In genomic region chr1:53128401-53128800, GRCh38 we compare ENCODE assay signal across 22 cellular contexts. TPM values are rescaled to one million over a fixed set of nuclear protein-coding genes. Genes with fewer than 3 reads are reported as not detected.
A peak's percentile ranks its signal among the peaks of the same experiment; 100 is the strongest.
DNase-seq lines count a peak whose midpoint lies in the region; ATAC-seq lines count a peak whose summit lies in the region.
"Had no signal": no experiment of that assay in that cellular context is flagged by ENCODE, and none has a peak within 500 bp of the region (broad histone marks: within the 10 kb centered on the region; RNA-seq: fewer than 3 reads in every experiment).

No MANE protein-coding gene starts in this region.

- intact Hi-C loops in sciatic nerve (cut with DNase I) = no loop called here

- DNase-seq in activated effector memory CD4-positive, alpha-beta T cell treated with anti-CD3 and anti-CD28 coated beads, Interleukin-2, amount 50 U/mL, for 16 hours = peak; percentile 5
- no peak for DNase-seq in activated effector memory CD4-positive, alpha-beta T cell treated with Interleukin-2 at 50 U/mL for 16 hours
- no peak for DNase-seq in effector memory CD8-positive, alpha-beta T cell
- DNase-seq in sciatic nerve (ENCODE audit: low spot score) (peak; percentile 14), AML-193 (lab: John Stamatoyannopoulos, UW) (no peak), G401 (ENCODE audit: low spot score) (no peak), EL (no peak)
- DNase-seq: 8988T, ACHN, DMS153, DND-41, Kasumi-1, NCI-H1092 treated with DMSO at 0.1 percent for 48 hours, NCI-H1436, NCI-H2029, NCI-H510A, SHP77 had no signal

- no peak for ATAC-seq in effector memory CD8-positive, alpha-beta T cell (replicated peaks)
- ATAC-seq in sciatic nerve = no peak
- ATAC-seq in HG02981 (IDR thresholded peaks at IDR 0.05; ENCODE audit: unreplicated experiment) = no peak
- ATAC-seq: HCT116 had no signal

- H3K4me3 Mint-ChIP-seq in effector memory CD8-positive, alpha-beta T cell = peak overlapping the region in 1 of 2 donors; percentile 70

- peaks cover 31 to 53% of the 10 kb centered on the region in 2 donors for H3K4me1 Mint-ChIP-seq in effector memory CD8-positive, alpha-beta T cell (ENCODE audit: low read depth in 2 of 2)

- in situ Hi-C loops in G401 (cut with HindIII; ENCODE audit: low sequenced_read_pairs) = no loop called here

- no peaks in the 10 kb centered on the region for H3K27me3 Mint-ChIP-seq in effector memory CD8-positive, alpha-beta T cell

- H3K36me3 Mint-ChIP-seq in effector memory CD8-positive, alpha-beta T cell (ENCODE audit: insufficient read depth) = no peaks in the 10 kb centered on the region

- peak overlapping the region; percentile 51 to 91 for H3K27ac Mint-ChIP-seq in effector memory CD8-positive, alpha-beta T cell

- no peaks in the 10 kb centered on the region for H3K9me3 Mint-ChIP-seq in effector memory CD8-positive, alpha-beta T cell

RNA-seq across cellular contexts. Expression of gene SLC1A7, which starts 14.0 kb away (rescaled TPM):
- total RNA-seq in sciatic nerve = 0.89 TPM
- total RNA-seq in G401 (2014; rRNA removed; shearing (Covaris generic)) = 0.27 TPM in 1 of 2 replicates, not detected in the other
- total RNA-seq: HT1080, K562, SK-MEL-5 had no signal

Comparison
In these comparisons a context has a peak if more than half of its experiments do, and no peak if none do; other contexts are left out.
1. DNase-seq: peak in activated effector memory CD4-positive, alpha-beta T cell treated with anti-CD3 and anti-CD28 coated beads, Interleukin-2, amount 50 U/mL, for 16 hours (single experiment) and sciatic nerve (single experiment); none in activated effector memory CD4-positive, alpha-beta T cell treated with Interleukin-2 at 50 U/mL for 16 hours (single experiment), effector memory CD8-positive, alpha-beta T cell (0 of 3), AML-193 (0 of 2), G401 (single experiment) and EL (single experiment).